Comparison of ENCODE assay signal across 19 cellular contexts in the genomic region with DNA sequence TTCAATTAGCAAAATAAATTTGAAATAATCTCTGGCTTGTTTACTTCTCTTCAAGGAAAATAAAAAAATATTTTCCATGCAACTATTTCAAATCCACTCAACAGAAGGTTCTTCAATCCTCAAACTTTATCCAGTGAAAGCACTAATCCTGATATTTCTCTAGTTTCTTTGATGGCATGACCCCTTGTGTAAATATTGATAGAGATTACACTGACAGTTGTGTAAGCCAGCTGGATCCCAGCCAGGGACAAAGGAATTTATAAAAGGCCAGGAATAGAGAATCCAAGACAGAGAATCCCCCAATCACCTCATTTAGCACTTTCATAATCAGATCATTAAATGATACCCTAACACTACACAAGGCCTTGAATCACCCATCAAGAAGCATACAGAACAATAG.
DNase-seq lines count a peak whose midpoint lies in the region; ATAC-seq and TF ChIP-seq lines count a peak whose summit lies in the region.
"Had no signal": no experiment of that assay in that cellular context is flagged by ENCODE, and none has a peak within 500 bp of the region (broad histone marks: within the 10 kb centered on the region; RNA-seq: fewer than 3 reads in every experiment).

No MANE protein-coding gene starts in this region.

- no peak overlapping the region for H3K4me3 Mint-ChIP-seq in activated T-helper 2 cell treated with anti-CD3 and anti-CD28 coated beads, Interferon-gamma antibody, Interleukin-2, Interleukin-4, amounts not matched to agents 10 μg/mL and 5 μg/mL and 100 μg/mL, durations not matched to agents 14 hours and 24 hours and 36 hours (ENCODE audit: low read depth)
- H3K4me3 Mint-ChIP-seq: activated naive CD8-positive, alpha-beta T cell treated with anti-CD3 and anti-CD28 coated beads for 36 hours had no signal

- no peak for TF ChIP-seq POLR2A in right lobe of liver (IDR thresholded peaks at IDR 0.05)

- H3K4me1 ChIP-seq in right lobe of liver, result peaks cover 0 to 14% (median 1%) of the 10 kb centered on the region in 4 donors
- H3K4me1 ChIP-seq: foreskin keratinocyte had no signal

- H3K36me3 Mint-ChIP-seq in activated T-helper 2 cell treated with anti-CD3 and anti-CD28 coated beads, Interferon-gamma antibody, Interleukin-2, Interleukin-4, amounts not matched to agents 10 μg/mL and 5 μg/mL and 100 μg/mL, durations not matched to agents 14 hours and 24 hours and 36 hours (ENCODE audit: low read depth), result no peaks in the 10 kb centered on the region
- H3K36me3 Mint-ChIP-seq: activated naive CD8-positive, alpha-beta T cell treated with anti-CD3 and anti-CD28 coated beads for 36 hours had no signal

- no peak overlapping the region for H3K4me3 ChIP-seq in right lobe of liver
- H3K4me3 ChIP-seq: body of pancreas, coronary artery, testis had no signal

- H3K9me3 Mint-ChIP-seq in activated T-helper 2 cell treated with anti-CD3 and anti-CD28 coated beads, Interferon-gamma antibody, Interleukin-2, Interleukin-4, amounts not matched to agents 10 μg/mL and 5 μg/mL and 100 μg/mL, durations not matched to agents 14 hours and 24 hours and 36 hours, result no peaks in the 10 kb centered on the region
- H3K9me3 Mint-ChIP-seq: activated naive CD8-positive, alpha-beta T cell treated with anti-CD3 and anti-CD28 coated beads for 36 hours had no signal

- peaks cover 2% of the 10 kb centered on the region for H3K27me3 Mint-ChIP-seq in activated T-helper 2 cell treated with anti-CD3 and anti-CD28 coated beads, Interferon-gamma antibody, Interleukin-2, Interleukin-4, amounts not matched to agents 10 μg/mL and 5 μg/mL and 100 μg/mL, durations not matched to agents 14 hours and 24 hours and 36 hours (ENCODE audit: low read depth)
- H3K27me3 Mint-ChIP-seq: activated naive CD8-positive, alpha-beta T cell treated with anti-CD3 and anti-CD28 coated beads for 36 hours had no signal

- intact Hi-C loops in right lobe of liver (cut with DNase I), result no loop called here
- intact Hi-C loops in activated T-helper 2 cell treated with anti-CD3 and anti-CD28 coated beads, Interferon-gamma antibody, Interleukin-2, Interleukin-4, amounts not matched to agents 10 μg/mL and 5 μg/mL and 100 μg/mL, durations not matched to agents 14 hours and 24 hours and 36 hours (cut with micrococcal nuclease), result no loop called here

- DNase-seq in NCI-H2196 (lab: John Stamatoyannopoulos, UW; ENCODE audit: unreplicated experiment) (peak; percentile 31), NCI-H2196 treated with DMSO at 0.1 percent for 48 hours (lab: John Stamatoyannopoulos, UW; ENCODE audit: unreplicated experiment) (no peak), NCI-H2029 treated with DMSO at 0.1 percent for 48 hours (lab: John Stamatoyannopoulos, UW) (peak; percentile 55), amniotic epithelial cell (ENCODE audit: low read depth) (peak; percentile 26), right lobe of liver (peak; percentile 59 to 83 (median 66))
- DNase-seq in activated T-helper 2 cell treated with anti-CD3 and anti-CD28 coated beads, Interferon-gamma antibody, Interleukin-2, Interleukin-4, amounts not matched to agents 10 μg/mL and 5 μg/mL and 100 μg/mL, durations not matched to agents 14 hours and 24 hours and 36 hours (ENCODE audit: low spot score), result no peak
- DNase-seq: ACHN; activated CD4-positive, CD25-positive, alpha-beta regulatory T cell treated with anti-CD3 and anti-CD28 coated beads, Interleukin-2, amount 50 U/mL, for 72 hours; activated naive CD8-positive, alpha-beta T cell treated with anti-CD3 and anti-CD28 coated beads for 36 hours; body of pancreas; foreskin keratinocyte; NCI-H1436 treated with DMSO at 0.1 percent for 48 hours; stimulated activated CD4-positive, alpha-beta T cell treated with anti-CD3 and anti-CD28 coated beads, Interleukin-15, amount 100 ng/mL, for 24 hours; testis had no signal

- no peaks in the 10 kb centered on the region for H3K27me3 ChIP-seq in right lobe of liver
- H3K27me3 ChIP-seq: body of pancreas, foreskin keratinocyte, testis had no signal

- H3K4me1 Mint-ChIP-seq in activated T-helper 2 cell treated with anti-CD3 and anti-CD28 coated beads, Interferon-gamma antibody, Interleukin-2, Interleukin-4, amounts not matched to agents 10 μg/mL and 5 μg/mL and 100 μg/mL, durations not matched to agents 14 hours and 24 hours and 36 hours (ENCODE audit: low read depth), result peaks cover 2% of the 10 kb centered on the region
- H3K4me1 Mint-ChIP-seq: activated naive CD8-positive, alpha-beta T cell treated with anti-CD3 and anti-CD28 coated beads for 36 hours had no signal

- no peak overlapping the region for H3K27ac Mint-ChIP-seq in activated T-helper 2 cell treated with anti-CD3 and anti-CD28 coated beads, Interferon-gamma antibody, Interleukin-2, Interleukin-4, amounts not matched to agents 10 μg/mL and 5 μg/mL and 100 μg/mL, durations not matched to agents 14 hours and 24 hours and 36 hours
- H3K27ac Mint-ChIP-seq: activated naive CD8-positive, alpha-beta T cell treated with anti-CD3 and anti-CD28 coated beads for 36 hours had no signal

- no peaks in the 10 kb centered on the region for H3K36me3 ChIP-seq in right lobe of liver

- H3K9me3 ChIP-seq in right lobe of liver, result no peaks in the 10 kb centered on the region
- H3K9me3 ChIP-seq: body of pancreas, testis had no signal

- H3K27ac ChIP-seq in right lobe of liver, result no peak overlapping the region
- H3K27ac ChIP-seq: body of pancreas, C4-2B, coronary artery, foreskin keratinocyte, testis had no signal

- TF ChIP-seq CTCF in right lobe of liver (IDR thresholded peaks at IDR 0.05), result no peak

- ATAC-seq in right lobe of liver, result peak; percentile 58 to 84 (median 80)
- no peak for ATAC-seq in GM19397 (IDR thresholded peaks at IDR 0.05; ENCODE audit: unreplicated experiment)
- no peak for ATAC-seq in HG03135 (IDR thresholded peaks at IDR 0.05; ENCODE audit: unreplicated experiment)
- ATAC-seq: body of pancreas, foreskin keratinocyte, HCT116 had no signal

Comparison
In these comparisons a context has a peak if more than half of its experiments do, and no peak if none do; other contexts are left out.
1. DNase-seq: peak in NCI-H2196 (single experiment), NCI-H2029 treated with DMSO at 0.1 percent for 48 hours (single experiment), amniotic epithelial cell (single experiment) and right lobe of liver (3 of 3); none in NCI-H2196 treated with DMSO at 0.1 percent for 48 hours (single experiment) and activated T-helper 2 cell treated with anti-CD3 and anti-CD28 coated beads, Interferon-gamma antibody, Interleukin-2, Interleukin-4, amounts not matched to agents 10 μg/mL and 5 μg/mL and 100 μg/mL, durations not matched to agents 14 hours and 24 hours and 36 hours (single experiment).
2. ATAC-seq: peak in right lobe of liver (4 of 4); none in GM19397 (single experiment) and HG03135 (single experiment).